1 cellular context compared by ENCODE assay signal in genomic region chr9:71725590-71726338, GRCh38.
TF ChIP-seq lines count a peak whose summit lies in the region.

No MANE protein-coding gene starts in this region.

TF ChIP-seq in K562, 482 proteins besides CTCF, POLR2A, EP300 and RAD21 (continued from another document and continues in another):
- no peak for TF ChIP-seq TSHZ1 (CRISPR knock-in tag; IDR thresholded peaks at IDR 0.05)
- TF ChIP-seq, protein P1, sequence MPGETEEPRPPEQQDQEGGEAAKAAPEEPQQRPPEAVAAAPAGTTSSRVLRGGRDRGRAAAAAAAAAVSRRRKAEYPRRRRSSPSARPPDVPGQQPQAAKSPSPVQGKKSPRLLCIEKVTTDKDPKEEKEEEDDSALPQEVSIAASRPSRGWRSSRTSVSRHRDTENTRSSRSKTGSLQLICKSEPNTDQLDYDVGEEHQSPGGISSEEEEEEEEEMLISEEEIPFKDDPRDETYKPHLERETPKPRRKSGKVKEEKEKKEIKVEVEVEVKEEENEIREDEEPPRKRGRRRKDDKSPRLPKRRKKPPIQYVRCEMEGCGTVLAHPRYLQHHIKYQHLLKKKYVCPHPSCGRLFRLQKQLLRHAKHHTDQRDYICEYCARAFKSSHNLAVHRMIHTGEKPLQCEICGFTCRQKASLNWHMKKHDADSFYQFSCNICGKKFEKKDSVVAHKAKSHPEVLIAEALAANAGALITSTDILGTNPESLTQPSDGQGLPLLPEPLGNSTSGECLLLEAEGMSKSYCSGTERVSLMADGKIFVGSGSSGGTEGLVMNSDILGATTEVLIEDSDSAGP (CRISPR knock-in tag; IDR thresholded peaks at IDR 0.05): no peak
- no peak for TF ChIP-seq PCBP1 (IDR thresholded peaks at IDR 0.05; ENCODE audit: low read depth, low read length, poor library complexity, severe bottlenecking)
- TF ChIP-seq MECOM (CRISPR knock-in tag; IDR thresholded peaks at IDR 0.05): no peak
- TF ChIP-seq, protein P2, sequence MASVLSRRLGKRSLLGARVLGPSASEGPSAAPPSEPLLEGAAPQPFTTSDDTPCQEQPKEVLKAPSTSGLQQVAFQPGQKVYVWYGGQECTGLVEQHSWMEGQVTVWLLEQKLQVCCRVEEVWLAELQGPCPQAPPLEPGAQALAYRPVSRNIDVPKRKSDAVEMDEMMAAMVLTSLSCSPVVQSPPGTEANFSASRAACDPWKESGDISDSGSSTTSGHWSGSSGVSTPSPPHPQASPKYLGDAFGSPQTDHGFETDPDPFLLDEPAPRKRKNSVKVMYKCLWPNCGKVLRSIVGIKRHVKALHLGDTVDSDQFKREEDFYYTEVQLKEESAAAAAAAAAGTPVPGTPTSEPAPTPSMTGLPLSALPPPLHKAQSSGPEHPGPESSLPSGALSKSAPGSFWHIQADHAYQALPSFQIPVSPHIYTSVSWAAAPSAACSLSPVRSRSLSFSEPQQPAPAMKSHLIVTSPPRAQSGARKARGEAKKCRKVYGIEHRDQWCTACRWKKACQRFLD (CRISPR knock-in tag; IDR thresholded peaks at IDR 0.05): no peak
- TF ChIP-seq, protein P3, sequence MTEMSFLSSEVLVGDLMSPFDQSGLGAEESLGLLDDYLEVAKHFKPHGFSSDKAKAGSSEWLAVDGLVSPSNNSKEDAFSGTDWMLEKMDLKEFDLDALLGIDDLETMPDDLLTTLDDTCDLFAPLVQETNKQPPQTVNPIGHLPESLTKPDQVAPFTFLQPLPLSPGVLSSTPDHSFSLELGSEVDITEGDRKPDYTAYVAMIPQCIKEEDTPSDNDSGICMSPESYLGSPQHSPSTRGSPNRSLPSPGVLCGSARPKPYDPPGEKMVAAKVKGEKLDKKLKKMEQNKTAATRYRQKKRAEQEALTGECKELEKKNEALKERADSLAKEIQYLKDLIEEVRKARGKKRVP (CRISPR knock-in tag; IDR thresholded peaks at IDR 0.05): no peak
- peak; percentile 53 for TF ChIP-seq ZNF384 (IDR thresholded peaks at IDR 0.05; ENCODE audit: low read depth, low read length)
- TF ChIP-seq ZNF431 (CRISPR knock-in tag; IDR thresholded peaks at IDR 0.05): no peak
- TF ChIP-seq, protein P4, sequence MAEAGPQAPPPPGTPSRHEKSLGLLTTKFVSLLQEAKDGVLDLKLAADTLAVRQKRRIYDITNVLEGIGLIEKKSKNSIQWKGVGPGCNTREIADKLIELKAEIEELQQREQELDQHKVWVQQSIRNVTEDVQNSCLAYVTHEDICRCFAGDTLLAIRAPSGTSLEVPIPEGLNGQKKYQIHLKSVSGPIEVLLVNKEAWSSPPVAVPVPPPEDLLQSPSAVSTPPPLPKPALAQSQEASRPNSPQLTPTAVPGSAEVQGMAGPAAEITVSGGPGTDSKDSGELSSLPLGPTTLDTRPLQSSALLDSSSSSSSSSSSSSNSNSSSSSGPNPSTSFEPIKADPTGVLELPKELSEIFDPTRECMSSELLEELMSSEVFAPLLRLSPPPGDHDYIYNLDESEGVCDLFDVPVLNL (CRISPR knock-in tag; IDR thresholded peaks at IDR 0.05; ENCODE audit: low read depth): no peak
- TF ChIP-seq DNMT1 (IDR thresholded peaks at IDR 0.05): no peak
- no peak for TF ChIP-seq TEAD2 (tag; IDR thresholded peaks at IDR 0.05)
- TF ChIP-seq TEAD4 (IDR thresholded peaks at IDR 0.05; ENCODE audit: low read length): peak; percentile 58; the same call in 1 of the 2 replicates
- no peak for TF ChIP-seq TEAD4 (CRISPR knock-in tag; IDR thresholded peaks at IDR 0.05; ENCODE audit: borderline replicate concordance)
- no peak for TF ChIP-seq HBP1 (CRISPR knock-in tag; IDR thresholded peaks at IDR 0.05)
- no peak for TF ChIP-seq SIN3A (IDR thresholded peaks at IDR 0.05; ENCODE audit: borderline replicate concordance in 2 of 2, control insufficient read depth in 1 of 2, low read depth in 2 of 2, low read length in 2 of 2)
- TF ChIP-seq, protein P5, sequence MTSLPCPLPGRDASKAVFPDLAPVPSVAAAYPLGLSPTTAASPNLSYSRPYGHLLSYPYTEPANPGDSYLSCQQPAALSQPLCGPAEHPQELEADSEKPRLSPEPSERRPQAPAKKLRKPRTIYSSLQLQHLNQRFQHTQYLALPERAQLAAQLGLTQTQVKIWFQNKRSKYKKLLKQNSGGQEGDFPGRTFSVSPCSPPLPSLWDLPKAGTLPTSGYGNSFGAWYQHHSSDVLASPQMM (CRISPR knock-in tag; IDR thresholded peaks at IDR 0.05): no peak
- TF ChIP-seq MAZ (CRISPR knock-in tag; conservative IDR thresholded peaks at IDR 0.05 in 1 of 2, IDR thresholded peaks at IDR 0.05 in 1 of 2): no peak
- peak; percentile 83 for TF ChIP-seq FOSL1 (tag; conservative IDR thresholded peaks at IDR 0.05)
- TF ChIP-seq CBFB (CRISPR knock-in tag; IDR thresholded peaks at IDR 0.05): no peak
- no peak for TF ChIP-seq GTF2F1 (IDR thresholded peaks at IDR 0.05; ENCODE audit: low read depth, low read length)
- no peak; the same call in 1 of the 2 replicates for TF ChIP-seq MAFK (IDR thresholded peaks at IDR 0.05; ENCODE audit: low read length)
- TF ChIP-seq ELK3 (CRISPR knock-in tag; IDR thresholded peaks at IDR 0.05): no peak
- no peak; the same call in 1 of the 2 replicates for TF ChIP-seq STAT5A (IDR thresholded peaks at IDR 0.05; ENCODE audit: borderline replicate concordance, low read length)
- TF ChIP-seq ESRRA (IDR thresholded peaks at IDR 0.05; ENCODE audit: borderline replicate concordance, low read depth): no peak
- peak; percentile 85 for TF ChIP-seq FOXM1 (IDR thresholded peaks at IDR 0.05; ENCODE audit: low read depth)
- no peak for TF ChIP-seq FOXM1 (CRISPR knock-in tag; IDR thresholded peaks at IDR 0.05; ENCODE audit: low read depth)
- peak; percentile 59; the same call in 1 of the 2 replicates for TF ChIP-seq MYBL2 (IDR thresholded peaks at IDR 0.05; ENCODE audit: low read depth)
- TF ChIP-seq MYBL2 (CRISPR knock-in tag; IDR thresholded peaks at IDR 0.05; ENCODE audit: borderline replicate concordance): no peak
- TF ChIP-seq GTF2B (IDR thresholded peaks at IDR 0.05; ENCODE audit: extremely low read depth, insufficient read length): no peak
- TF ChIP-seq, protein P6, sequence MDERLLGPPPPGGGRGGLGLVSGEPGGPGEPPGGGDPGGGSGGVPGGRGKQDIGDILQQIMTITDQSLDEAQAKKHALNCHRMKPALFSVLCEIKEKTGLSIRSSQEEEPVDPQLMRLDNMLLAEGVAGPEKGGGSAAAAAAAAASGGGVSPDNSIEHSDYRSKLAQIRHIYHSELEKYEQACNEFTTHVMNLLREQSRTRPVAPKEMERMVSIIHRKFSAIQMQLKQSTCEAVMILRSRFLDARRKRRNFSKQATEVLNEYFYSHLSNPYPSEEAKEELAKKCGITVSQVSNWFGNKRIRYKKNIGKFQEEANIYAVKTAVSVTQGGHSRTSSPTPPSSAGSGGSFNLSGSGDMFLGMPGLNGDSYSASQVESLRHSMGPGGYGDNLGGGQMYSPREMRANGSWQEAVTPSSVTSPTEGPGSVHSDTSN (CRISPR knock-in tag; IDR thresholded peaks at IDR 0.05; ENCODE audit: low read depth): no peak
- TF ChIP-seq, protein P6 (tag; conservative IDR thresholded peaks at IDR 0.05; ENCODE audit: low read depth): no peak
- TF ChIP-seq ZNF316 (IDR thresholded peaks at IDR 0.05): peak; percentile 77
- TF ChIP-seq, protein P7, sequence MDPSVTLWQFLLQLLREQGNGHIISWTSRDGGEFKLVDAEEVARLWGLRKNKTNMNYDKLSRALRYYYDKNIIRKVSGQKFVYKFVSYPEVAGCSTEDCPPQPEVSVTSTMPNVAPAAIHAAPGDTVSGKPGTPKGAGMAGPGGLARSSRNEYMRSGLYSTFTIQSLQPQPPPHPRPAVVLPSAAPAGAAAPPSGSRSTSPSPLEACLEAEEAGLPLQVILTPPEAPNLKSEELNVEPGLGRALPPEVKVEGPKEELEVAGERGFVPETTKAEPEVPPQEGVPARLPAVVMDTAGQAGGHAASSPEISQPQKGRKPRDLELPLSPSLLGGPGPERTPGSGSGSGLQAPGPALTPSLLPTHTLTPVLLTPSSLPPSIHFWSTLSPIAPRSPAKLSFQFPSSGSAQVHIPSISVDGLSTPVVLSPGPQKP (CRISPR knock-in tag; IDR thresholded peaks at IDR 0.05): no peak
- TF ChIP-seq SMAD1 (IDR thresholded peaks at IDR 0.05; ENCODE audit: low read depth, low read length, partially characterized antibody): no peak
- TF ChIP-seq ZEB2 (IDR thresholded peaks at IDR 0.05): no peak
- no peak for TF ChIP-seq ZNF23 (CRISPR knock-in tag; IDR thresholded peaks at IDR 0.05)
- TF ChIP-seq NFIC (IDR thresholded peaks at IDR 0.05): no peak
- TF ChIP-seq, protein P8, sequence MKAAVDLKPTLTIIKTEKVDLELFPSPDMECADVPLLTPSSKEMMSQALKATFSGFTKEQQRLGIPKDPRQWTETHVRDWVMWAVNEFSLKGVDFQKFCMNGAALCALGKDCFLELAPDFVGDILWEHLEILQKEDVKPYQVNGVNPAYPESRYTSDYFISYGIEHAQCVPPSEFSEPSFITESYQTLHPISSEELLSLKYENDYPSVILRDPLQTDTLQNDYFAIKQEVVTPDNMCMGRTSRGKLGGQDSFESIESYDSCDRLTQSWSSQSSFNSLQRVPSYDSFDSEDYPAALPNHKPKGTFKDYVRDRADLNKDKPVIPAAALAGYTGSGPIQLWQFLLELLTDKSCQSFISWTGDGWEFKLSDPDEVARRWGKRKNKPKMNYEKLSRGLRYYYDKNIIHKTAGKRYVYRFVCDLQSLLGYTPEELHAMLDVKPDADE (conservative IDR thresholded peaks at IDR 0.05; ENCODE audit: control insufficient read depth, low read depth, low read length): no peak
- no peak for TF ChIP-seq GATAD2A (IDR thresholded peaks at IDR 0.05)
- no peak for TF ChIP-seq ZNF785 (CRISPR knock-in tag; IDR thresholded peaks at IDR 0.05)
- TF ChIP-seq RBFOX2 (IDR thresholded peaks at IDR 0.05; ENCODE audit: low read depth, low read length): no peak
- 0 out of 2 replicates have a peak, but pooled peaks have one; percentile 12 for TF ChIP-seq MAFG (tag; conservative IDR thresholded peaks at IDR 0.05)
- TF ChIP-seq DDX20 (tag; IDR thresholded peaks at IDR 0.05; ENCODE audit: low read depth): no peak
- no peak for TF ChIP-seq ZNF76 (CRISPR knock-in tag; IDR thresholded peaks at IDR 0.05; ENCODE audit: borderline replicate concordance)
- no peak for TF ChIP-seq NBN (IDR thresholded peaks at IDR 0.05; ENCODE audit: low read depth)
- TF ChIP-seq ETV1 (tag; conservative IDR thresholded peaks at IDR 0.05; ENCODE audit: low read depth): 0 out of 2 replicates have a peak, but pooled peaks have one; percentile 18
- no peak for TF ChIP-seq CTBP1 (IDR thresholded peaks at IDR 0.05; ENCODE audit: borderline replicate concordance)
- TF ChIP-seq MEF2D (tag; conservative IDR thresholded peaks at IDR 0.05; ENCODE audit: low read depth): no peak
- TF ChIP-seq COPS2 (conservative IDR thresholded peaks at IDR 0.05): no peak
- no peak for TF ChIP-seq SP2 (IDR thresholded peaks at IDR 0.05; ENCODE audit: extremely low read depth, low read depth, low read length, poor library complexity, severe bottlenecking)
- no peak for TF ChIP-seq NFXL1 (CRISPR knock-in tag; IDR thresholded peaks at IDR 0.05)
